Comparison of ENCODE assay signal across 16 cellular contexts in the genomic region with DNA sequence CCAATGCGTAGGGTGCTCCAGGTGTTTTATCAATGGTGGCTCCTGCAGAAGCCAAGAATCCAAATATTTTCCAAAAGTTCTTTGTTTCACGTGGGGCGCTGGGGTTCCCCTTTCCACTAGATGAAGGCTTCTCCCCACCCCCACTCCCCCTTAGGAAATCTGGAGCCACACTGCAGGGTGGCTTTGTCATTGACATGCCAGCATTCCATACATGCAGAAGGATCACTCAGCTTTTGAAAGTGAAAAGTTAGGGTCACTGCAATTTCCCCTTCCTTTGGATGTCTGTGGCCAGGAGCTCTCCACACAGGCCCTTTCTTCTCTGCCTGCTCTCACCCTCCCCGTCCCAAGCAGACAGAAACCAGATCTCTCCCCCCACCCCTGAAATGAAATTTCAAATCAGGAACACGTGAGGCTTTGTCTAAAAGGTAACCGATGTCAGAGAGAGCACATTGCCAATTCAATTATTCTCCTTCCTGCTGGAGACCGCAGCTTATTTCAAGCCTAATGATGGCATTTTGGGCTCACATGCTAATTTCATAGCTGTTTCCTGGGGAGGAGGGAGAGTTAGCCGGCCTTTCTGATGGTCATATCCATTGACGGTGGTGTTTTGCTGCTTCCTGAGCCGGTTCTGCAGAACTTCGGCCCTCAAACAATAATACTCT.
"Had no signal": no experiment of that assay in that cellular context is flagged by ENCODE, and none has a peak within 500 bp of the region (broad histone marks: within the 10 kb centered on the region; RNA-seq: fewer than 3 reads in every experiment).

No MANE protein-coding gene starts in this region.

- H3K4me1 Mint-ChIP-seq: activated CD4-positive, alpha-beta memory T cell treated with anti-CD3 and anti-CD28 coated beads, Interleukin-2, amount 10 ng/mL, durations not matched to agents 7 days and 5 days; activated naive CD8-positive, alpha-beta T cell treated with anti-CD3 and anti-CD28 coated beads, Interleukin-2, amount 50 U/mL, for 24 hours; stimulated activated naive B cell treated with anti-CD40 and anti-IgM and Interleukin-4, amounts not matched to agents 10 μg/mL and 1 μg/mL and 100 μg/mL, for 72 hours had no signal

- H3K9me3 ChIP-seq: gastrocnemius medialis, suprapubic skin had no signal

- H3K4me1 ChIP-seq: ascending aorta, gastrocnemius medialis, sigmoid colon, suprapubic skin, upper lobe of right lung had no signal

- H3K27me3 ChIP-seq: ascending aorta, cardiac muscle cell, gastrocnemius medialis, sigmoid colon, suprapubic skin had no signal

- H3K4me3 Mint-ChIP-seq: activated CD4-positive, alpha-beta memory T cell treated with anti-CD3 and anti-CD28 coated beads, Interleukin-2, amount 10 ng/mL, durations not matched to agents 7 days and 5 days; activated naive CD8-positive, alpha-beta T cell treated with anti-CD3 and anti-CD28 coated beads, Interleukin-2, amount 50 U/mL, for 24 hours; natural killer cell treated with Interleukin-12 subunit alpha and Interleukin-12 subunit beta and Interleukin-15 and Interleukin-18, amount 100 ng/mL, for 72 hours; stimulated activated naive B cell treated with anti-CD40 and anti-IgM and Interleukin-4, amounts not matched to agents 10 μg/mL and 1 μg/mL and 100 μg/mL, for 72 hours had no signal

- H3K27ac ChIP-seq: ascending aorta, cardiac muscle cell, epithelial cell of prostate, gastrocnemius medialis, sigmoid colon, suprapubic skin, upper lobe of right lung had no signal

- DNase-seq: activated CD4-positive, alpha-beta memory T cell treated with anti-CD3 and anti-CD28 coated beads, Interleukin-2, amount 10 ng/mL, durations not matched to agents 7 days and 5 days; activated CD8-positive, alpha-beta memory T cell treated with anti-CD3 and anti-CD28 coated beads, Interleukin-2, amount 50 U/mL, for 4 hours; activated naive CD4-positive, alpha-beta T cell; activated naive CD8-positive, alpha-beta T cell treated with anti-CD3 and anti-CD28 coated beads, Interleukin-2, amount 50 U/mL, for 24 hours; effector CD4-positive, alpha-beta T cell; gastrocnemius medialis; sigmoid colon; stimulated activated CD4-positive, alpha-beta T cell treated with anti-CD3 and anti-CD28 coated beads, Interleukin-2, amount 100 ng/mL, for 24 hours; stimulated activated naive B cell treated with anti-CD40 and anti-IgM and Interleukin-4, amounts not matched to agents 10 μg/mL and 1 μg/mL and 100 μg/mL, for 72 hours; T1000; upper lobe of right lung had no signal

- ATAC-seq: activated naive CD8-positive, alpha-beta T cell treated with anti-CD3 and anti-CD28 coated beads, Interleukin-2, amount 50 U/mL, for 24 hours; gastrocnemius medialis; natural killer cell treated with Interleukin-12 subunit alpha and Interleukin-12 subunit beta and Interleukin-15 and Interleukin-18, amount 100 ng/mL, for 72 hours; stimulated activated naive B cell treated with anti-CD40 and anti-IgM and Interleukin-4, amounts not matched to agents 10 μg/mL and 1 μg/mL and 100 μg/mL, for 72 hours; upper lobe of right lung had no signal

- H3K4me3 ChIP-seq: ascending aorta, cardiac muscle cell, gastrocnemius medialis, sigmoid colon, suprapubic skin, upper lobe of right lung had no signal

- H3K36me3 ChIP-seq: ascending aorta, cardiac muscle cell, gastrocnemius medialis, sigmoid colon, suprapubic skin, upper lobe of right lung had no signal

- H3K27ac Mint-ChIP-seq: activated CD4-positive, alpha-beta memory T cell treated with anti-CD3 and anti-CD28 coated beads, Interleukin-2, amount 10 ng/mL, durations not matched to agents 7 days and 5 days; activated naive CD8-positive, alpha-beta T cell treated with anti-CD3 and anti-CD28 coated beads, Interleukin-2, amount 50 U/mL, for 24 hours; natural killer cell treated with Interleukin-12 subunit alpha and Interleukin-12 subunit beta and Interleukin-15 and Interleukin-18, amount 100 ng/mL, for 72 hours; stimulated activated naive B cell treated with anti-CD40 and anti-IgM and Interleukin-4, amounts not matched to agents 10 μg/mL and 1 μg/mL and 100 μg/mL, for 72 hours had no signal
